Comparison of ENCODE assay signal across 9 cellular contexts in genomic region chr1:1613509-1614082, GRCh38. TPM values are rescaled to one million over a fixed set of nuclear protein-coding genes. Genes with fewer than 3 reads are reported as not detected.
DNase-seq lines count a peak whose midpoint lies in the region; ATAC-seq and TF ChIP-seq lines count a peak whose summit lies in the region.
"Had no signal": no experiment of that assay in that cellular context is flagged by ENCODE, and none has a peak within 500 bp of the region (broad histone marks: within the 10 kb centered on the region; RNA-seq: fewer than 3 reads in every experiment).

No MANE protein-coding gene starts in this region.

- peaks cover 2% of the 10 kb centered on the region for H3K36me3 ChIP-seq in CD4-positive, CD25-positive, alpha-beta regulatory T cell (ENCODE audit: control insufficient read depth, insufficient read depth, low read length)
- no peaks in the 10 kb centered on the region for H3K36me3 ChIP-seq in OCI-LY3 (replicated peaks; ENCODE audit: low read depth, low read length)
- no peaks in the 10 kb centered on the region for H3K36me3 ChIP-seq in neural progenitor cell

- H3K4me2 ChIP-seq in OCI-LY3 (ENCODE audit: low read length) = peak overlapping the region; percentile 83; the same call in 1 of the 2 replicates
- peak overlapping the region; percentile 81 for H3K4me2 ChIP-seq in neural progenitor cell

- TF ChIP-seq CTCF in OCI-LY3 (IDR thresholded peaks at IDR 0.05; ENCODE audit: low read depth, low read length) (no peak), neural progenitor cell (IDR thresholded peaks at IDR 0.05) (no peak)

- H3K4me1 Mint-ChIP-seq in CD4-positive, CD25-positive, alpha-beta regulatory T cell = peaks cover 5 to 33% (median 13%) of the 10 kb centered on the region in 4 donors
- peaks cover 22% of the 10 kb centered on the region for H3K4me1 Mint-ChIP-seq in central memory CD8-positive, alpha-beta T cell
- H3K4me1 Mint-ChIP-seq in neural progenitor cell = peaks cover 26% of the 10 kb centered on the region

- no peaks in the 10 kb centered on the region for H3K27me3 Mint-ChIP-seq in CD4-positive, CD25-positive, alpha-beta regulatory T cell
- no peaks in the 10 kb centered on the region for H3K27me3 Mint-ChIP-seq in central memory CD8-positive, alpha-beta T cell
- peaks cover 2% of the 10 kb centered on the region for H3K27me3 Mint-ChIP-seq in neural progenitor cell (ENCODE audit: insufficient read depth, low read depth)

- DNase-seq in CD4-positive, CD25-positive, alpha-beta regulatory T cell = no peak
- no peak for DNase-seq in central memory CD8-positive, alpha-beta T cell (ENCODE audit: low spot score in 2 of 2)
- DNase-seq in neural progenitor cell (ENCODE audit: low spot score) = no peak
- no peak for DNase-seq in stimulated activated CD4-positive, alpha-beta T cell treated with anti-CD3 and anti-CD28 coated beads, Interleukin-4, amount 100 ng/mL, for 1 hour
- DNase-seq in HuH-7.5 (ENCODE audit: low spot score) = no peak
- no peak for DNase-seq in NCI-H1092 treated with DMSO at 0.1 percent for 48 hours (lab: John Stamatoyannopoulos, UW)
- DNase-seq in NCI-H1417 (lab: John Stamatoyannopoulos, UW) = no peak
- DNase-seq: NCI-H2107 had no signal

- H3K27ac Mint-ChIP-seq in CD4-positive, CD25-positive, alpha-beta regulatory T cell = peak overlapping the region; percentile 95 to 97 (median 97)
- H3K27ac Mint-ChIP-seq in central memory CD8-positive, alpha-beta T cell (ENCODE audit: low read depth) = peak overlapping the region; percentile 99
- H3K27ac Mint-ChIP-seq in neural progenitor cell = no peak overlapping the region

- H3K27me3 ChIP-seq in CD4-positive, CD25-positive, alpha-beta regulatory T cell (ENCODE audit: control insufficient read depth, insufficient read depth, low read length) = no peaks in the 10 kb centered on the region
- H3K27me3 ChIP-seq in OCI-LY3 (ENCODE audit: low read depth, low read length) (no peaks in the 10 kb centered on the region), neural progenitor cell (no peaks in the 10 kb centered on the region)

- no peaks in the 10 kb centered on the region for H3K9me3 ChIP-seq in CD4-positive, CD25-positive, alpha-beta regulatory T cell (ENCODE audit: control insufficient read depth in 2 of 2, low read length in 2 of 2)
- no peaks in the 10 kb centered on the region for H3K9me3 ChIP-seq in OCI-LY3 (ENCODE audit: insufficient read depth, low read length)
- no peaks in the 10 kb centered on the region for H3K9me3 ChIP-seq in neural progenitor cell (ENCODE audit: low read depth)

- H4K20me1 ChIP-seq in OCI-LY3 (ENCODE audit: insufficient read depth, low read length) (no peaks in the 10 kb centered on the region), neural progenitor cell (ENCODE audit: low read depth) (peaks cover 37% of the 10 kb centered on the region)

- H3F3A ChIP-seq in neural progenitor cell (ENCODE audit: low read depth) = peaks cover 19% of the 10 kb centered on the region

- peaks cover 5% of the 10 kb centered on the region for H3K36me3 Mint-ChIP-seq in CD4-positive, CD25-positive, alpha-beta regulatory T cell
- peaks cover 26% of the 10 kb centered on the region for H3K36me3 Mint-ChIP-seq in central memory CD8-positive, alpha-beta T cell (ENCODE audit: insufficient read depth)
- peaks cover 8% of the 10 kb centered on the region for H3K36me3 Mint-ChIP-seq in neural progenitor cell

- H3K9me3 Mint-ChIP-seq in CD4-positive, CD25-positive, alpha-beta regulatory T cell = peaks cover 0 to 1% (median 0%) of the 10 kb centered on the region in 7 donors
- no peaks in the 10 kb centered on the region for H3K9me3 Mint-ChIP-seq in central memory CD8-positive, alpha-beta T cell
- H3K9me3 Mint-ChIP-seq in neural progenitor cell = no peaks in the 10 kb centered on the region

- peak overlapping the region; percentile 80 to 97 (median 96) for H3K4me3 Mint-ChIP-seq in CD4-positive, CD25-positive, alpha-beta regulatory T cell
- peak overlapping the region; percentile 94 for H3K4me3 Mint-ChIP-seq in central memory CD8-positive, alpha-beta T cell
- H3K4me3 Mint-ChIP-seq in neural progenitor cell = peak overlapping the region; percentile 95

- ATAC-seq in CD4-positive, CD25-positive, alpha-beta regulatory T cell (ENCODE audit: low read depth in 2 of 2) = no peak
- ATAC-seq in central memory CD8-positive, alpha-beta T cell (replicated peaks; ENCODE audit: extremely low read depth, poor library complexity, severe bottlenecking) = no peak

- peaks cover 27% of the 10 kb centered on the region for H3K4me1 ChIP-seq in CD4-positive, CD25-positive, alpha-beta regulatory T cell (ENCODE audit: control insufficient read depth, insufficient read depth, low read length, poor library complexity, severe bottlenecking)
- peaks cover 14% of the 10 kb centered on the region for H3K4me1 ChIP-seq in OCI-LY3 (ENCODE audit: low read length)
- H3K4me1 ChIP-seq in neural progenitor cell = peaks cover 11% of the 10 kb centered on the region

- no peak overlapping the region for H2AFZ ChIP-seq in OCI-LY3 (ENCODE audit: low read depth, low read length)
- H2AFZ ChIP-seq in neural progenitor cell (replicated peaks) = no peak overlapping the region

- H3K79me2 ChIP-seq in OCI-LY3 (ENCODE audit: low read length) = peaks cover 12% of the 10 kb centered on the region; the same call in 1 of the 2 replicates
- H3K79me2 ChIP-seq in neural progenitor cell (ENCODE audit: low read depth) = peaks cover 30% of the 10 kb centered on the region

- H3K4me3 ChIP-seq in CD4-positive, CD25-positive, alpha-beta regulatory T cell (ENCODE audit: low read depth, low read length) = peak overlapping the region; percentile 80
- H3K4me3 ChIP-seq in OCI-LY3 (ENCODE audit: low read length) (no peak overlapping the region), neural progenitor cell (peak overlapping the region; percentile 92)

- peak overlapping the region; percentile 100 for H3K27ac ChIP-seq in CD4-positive, CD25-positive, alpha-beta regulatory T cell (ENCODE audit: insufficient read depth, low read length, poor library complexity, severe bottlenecking)
- H3K27ac ChIP-seq in OCI-LY3 (ENCODE audit: low read length) (no peak overlapping the region), neural progenitor cell (no peak overlapping the region)

- H3K9ac ChIP-seq in OCI-LY3 (ENCODE audit: low read length) (no peak overlapping the region), neural progenitor cell (no peak overlapping the region)

RNA-seq across cellular contexts. Expression of gene MIB2, which starts 1.7 kb away (rescaled TPM):
- 58.2 TPM for total RNA-seq in CD4-positive, CD25-positive, alpha-beta regulatory T cell
- 10 to 100 TPM; 15.9 to 20.6 (median 19.0) TPM for polyA plus RNA-seq in CD4-positive, CD25-positive, alpha-beta regulatory T cell
- 7.5 and 71.6 TPM in 2 replicates for total RNA-seq in neural progenitor cell (ENCODE audit: low replicate concordance)

RNA-seq across cellular contexts. Expression of gene FNDC10, which starts 13.7 kb away (rescaled TPM):
- 0.96 TPM for total RNA-seq in CD4-positive, CD25-positive, alpha-beta regulatory T cell
- polyA plus RNA-seq in CD4-positive, CD25-positive, alpha-beta regulatory T cell = under 1 TPM; 0.21 to 0.37 (median 0.29) TPM
- total RNA-seq in neural progenitor cell (ENCODE audit: low replicate concordance) = 2.5 and 7.8 TPM in 2 replicates

RNA-seq across cellular contexts. Expression of gene MMP23B, which starts 18.4 kb away (rescaled TPM):
- total RNA-seq in CD4-positive, CD25-positive, alpha-beta regulatory T cell = 4.1 TPM
- under 1 TPM in 2 of 4 donors, not detected in 2; 0.18 to 0.21 TPM for polyA plus RNA-seq in CD4-positive, CD25-positive, alpha-beta regulatory T cell
- 4.2 and 4.7 TPM in 2 replicates for total RNA-seq in neural progenitor cell (ENCODE audit: low replicate concordance)

RNA-seq across cellular contexts. Expression of gene SSU72, which starts 38.9 kb away (rescaled TPM):
- total RNA-seq in CD4-positive, CD25-positive, alpha-beta regulatory T cell = 104 TPM
- 100 to 1,000 TPM; 185 to 279 (median 217) TPM for polyA plus RNA-seq in CD4-positive, CD25-positive, alpha-beta regulatory T cell
- total RNA-seq in neural progenitor cell (ENCODE audit: low replicate concordance) = 82.5 and 94.1 TPM in 2 replicates

RNA-seq across cellular contexts. Expression of gene CDK11B, which starts 45.2 kb away (rescaled TPM):
- 47.2 TPM for total RNA-seq in CD4-positive, CD25-positive, alpha-beta regulatory T cell
- 10 to 100 TPM in 1 of 4 donors, 1 to 10 TPM in 3; 9.3 to 11.3 (median 9.7) TPM for polyA plus RNA-seq in CD4-positive, CD25-positive, alpha-beta regulatory T cell
- 12.6 and 16.9 TPM in 2 replicates for total RNA-seq in neural progenitor cell (ENCODE audit: low replicate concordance)
